28 cellular contexts compared by ENCODE assay signal in genomic region chrX:5425119-5425518, GRCh38.
"Had no signal": no experiment of that assay in that cellular context is flagged by ENCODE, and none has a peak within 500 bp of the region (broad histone marks: within the 10 kb centered on the region; RNA-seq: fewer than 3 reads in every experiment).

No MANE protein-coding gene starts in this region.

- H3K9me3 ChIP-seq: suprapubic skin, testis, thoracic aorta, thyroid gland, tibial artery, tibial nerve, transverse colon, upper lobe of left lung, upper lobe of right lung, uterus, vagina had no signal

- H3K4me1 Mint-ChIP-seq: stimulated activated effector memory CD8-positive, alpha-beta T cell treated with anti-CD3 and anti-CD28 coated beads, Interleukin-12 subunit alpha, Interleukin-12 subunit beta, amount 100 ng/mL, for 72 hours; stimulated activated memory B cell treated with anti-CD40 and anti-IgM and Interleukin-4, amounts not matched to agents 10 μg/mL and 1 μg/mL and 100 μg/mL, for 72 hours; stimulated activated naive B cell treated with anti-CD40 and anti-IgM and Interleukin-4, amounts not matched to agents 10 μg/mL and 1 μg/mL and 100 μg/mL, for 72 hours; stimulated activated naive CD8-positive, alpha-beta T cell treated with anti-CD3 and anti-CD28 coated beads, Interleukin-15, amount 100 ng/mL, for 72 hours had no signal

- H3K36me3 ChIP-seq: stomach, suprapubic skin, thoracic aorta, thyroid gland, tibial artery, tibial nerve, transverse colon, upper lobe of left lung, upper lobe of right lung, uterus, vagina had no signal

- ATAC-seq: stimulated activated effector memory CD8-positive, alpha-beta T cell treated with anti-CD3 and anti-CD28 coated beads, Interleukin-12 subunit alpha, Interleukin-12 subunit beta, amount 100 ng/mL, for 72 hours; stimulated activated memory B cell treated with anti-CD40 and anti-IgM and Interleukin-4, amounts not matched to agents 10 μg/mL and 1 μg/mL and 100 μg/mL, for 72 hours; stimulated activated naive B cell treated with anti-CD40 and anti-IgM and Interleukin-4, amounts not matched to agents 10 μg/mL and 1 μg/mL and 100 μg/mL, for 72 hours; stimulated activated naive CD8-positive, alpha-beta T cell treated with anti-CD3 and anti-CD28 coated beads, Interleukin-15, amount 100 ng/mL, for 72 hours; stimulated activated naive CD8-positive, alpha-beta T cell treated with anti-CD3 and anti-CD28 coated beads, Interleukin-15, Interleukin-2, amounts not matched to agents 100 U/mL and 50 U/mL, for 24 hours; upper lobe of right lung had no signal

- H3K27ac ChIP-seq: stomach, suprapubic skin, testis, thoracic aorta, thyroid gland, tibial artery, tibial nerve, upper lobe of left lung, upper lobe of right lung, uterus, vagina had no signal

- H3K36me3 Mint-ChIP-seq: stimulated activated effector memory CD8-positive, alpha-beta T cell treated with anti-CD3 and anti-CD28 coated beads, Interleukin-12 subunit alpha, Interleukin-12 subunit beta, amount 100 ng/mL, for 72 hours; stimulated activated memory B cell treated with anti-CD40 and anti-IgM and Interleukin-4, amounts not matched to agents 10 μg/mL and 1 μg/mL and 100 μg/mL, for 72 hours; stimulated activated naive B cell treated with anti-CD40 and anti-IgM and Interleukin-4, amounts not matched to agents 10 μg/mL and 1 μg/mL and 100 μg/mL, for 72 hours had no signal

- H3K4me3 ChIP-seq: stomach, suprapubic skin, testis, thoracic aorta, thyroid gland, tibial artery, tibial nerve, transverse colon, upper lobe of left lung, upper lobe of right lung, uterus, vagina had no signal

- H3K27me3 ChIP-seq: stomach, suprapubic skin, testis, thyroid gland, tibial artery, tibial nerve, transverse colon, upper lobe of left lung, upper lobe of right lung, uterus, vagina had no signal

- H3K4me3 Mint-ChIP-seq: stimulated activated effector memory CD8-positive, alpha-beta T cell treated with anti-CD3 and anti-CD28 coated beads, Interleukin-12 subunit alpha, Interleukin-12 subunit beta, amount 100 ng/mL, for 72 hours; stimulated activated memory B cell treated with anti-CD40 and anti-IgM and Interleukin-4, amounts not matched to agents 10 μg/mL and 1 μg/mL and 100 μg/mL, for 72 hours; stimulated activated naive B cell treated with anti-CD40 and anti-IgM and Interleukin-4, amounts not matched to agents 10 μg/mL and 1 μg/mL and 100 μg/mL, for 72 hours; stimulated activated naive CD8-positive, alpha-beta T cell treated with anti-CD3 and anti-CD28 coated beads, Interleukin-15, amount 100 ng/mL, for 72 hours; stimulated activated naive CD8-positive, alpha-beta T cell treated with anti-CD3 and anti-CD28 coated beads, Interleukin-15, Interleukin-2, amounts not matched to agents 100 ng/mL and 50 ng/mL, for 24 hours; type B pancreatic cell had no signal

- H3K27me3 Mint-ChIP-seq: stimulated activated memory B cell treated with anti-CD40 and anti-IgM and Interleukin-4, amounts not matched to agents 10 μg/mL and 1 μg/mL and 100 μg/mL, for 72 hours; stimulated activated naive B cell treated with anti-CD40 and anti-IgM and Interleukin-4, amounts not matched to agents 10 μg/mL and 1 μg/mL and 100 μg/mL, for 72 hours; stimulated activated naive CD8-positive, alpha-beta T cell treated with anti-CD3 and anti-CD28 coated beads, Interleukin-15, amount 100 ng/mL, for 72 hours; stimulated activated naive CD8-positive, alpha-beta T cell treated with anti-CD3 and anti-CD28 coated beads, Interleukin-15, Interleukin-2, amounts not matched to agents 100 ng/mL and 50 ng/mL, for 24 hours; type B pancreatic cell had no signal

- H3K4me1 ChIP-seq: stomach, suprapubic skin, testis, thyroid gland, tibial artery, tibial nerve, transverse colon, upper lobe of left lung, upper lobe of right lung, uterus, vagina had no signal

- DNase-seq: stimulated activated CD4-positive, alpha-beta T cell treated with anti-CD3 and anti-CD28 coated beads, Interleukin-2, amount 100 ng/mL, for 48 hours; stimulated activated CD4-positive, alpha-beta T cell treated with anti-CD3 and anti-CD28 coated beads, Interleukin-4, amount 100 ng/mL, for 1 hour; stimulated activated CD4-positive, alpha-beta T cell treated with anti-CD3 and anti-CD28 coated beads, Interleukin-4, amount 100 ng/mL, for 4 hours; stimulated activated CD8-positive, alpha-beta memory T cell treated with anti-CD3 and anti-CD28 coated beads, Interleukin-4, amount 100 ng/mL, for 48 hours; stimulated activated naive B cell treated with anti-CD40 and anti-IgM and Interleukin-4, amounts not matched to agents 10 μg/mL and 1 μg/mL and 100 μg/mL, for 72 hours; stimulated activated naive CD4-positive, alpha-beta T cell; stimulated activated naive CD4-positive, alpha-beta T cell treated with Interleukin-2 at 50 U/mL for 16 hours; stimulated activated naive CD8-positive, alpha-beta T cell treated with anti-CD3 and anti-CD28 coated beads, Interleukin-15, amount 100 ng/mL, for 72 hours; stimulated activated naive CD8-positive, alpha-beta T cell treated with anti-CD3 and anti-CD28 coated beads, Interleukin-15, Interleukin-2, amounts not matched to agents 100 U/mL and 50 U/mL, for 24 hours; stomach; substantia nigra; testis; thyroid gland; tibial artery; transverse colon; trophoblast cell; upper lobe of left lung; upper lobe of right lung; uterus had no signal

- FAIRE-seq: urothelium cell line had no signal
